ENCODE assay signal across 8 cellular contexts in genomic region chr3:50502584-50503423, GRCh38. TPM values are rescaled to one million over a fixed set of nuclear protein-coding genes. Genes with fewer than 3 reads are reported as not detected.
A peak's percentile ranks its signal among the peaks of the same experiment; 100 is the strongest.
DNase-seq lines count a peak whose midpoint lies in the region; ATAC-seq and TF ChIP-seq lines count a peak whose summit lies in the region.

No MANE protein-coding gene starts in this region.

- H3K36me3 Mint-ChIP-seq in activated T-cell treated with anti-CD3 and anti-CD28 coated beads, Interleukin-2, amount 50 U/mL, for 72 hours (ENCODE audit: insufficient read depth in 2 of 2): no peaks in the 10 kb centered on the region
- H3K36me3 Mint-ChIP-seq in stimulated activated naive B cell treated with anti-CD40 and anti-IgM and Interleukin-4, amounts not matched to agents 10 μg/mL and 1 μg/mL and 100 μg/mL, for 72 hours: no peaks in the 10 kb centered on the region

- TF ChIP-seq CTCF in SK-N-SH (IDR thresholded peaks at IDR 0.05): no peak

- H3F3A ChIP-seq in SK-N-SH (replicated peaks; ENCODE audit: insufficient read depth): no peaks in the 10 kb centered on the region

- no peaks in the 10 kb centered on the region for H4K20me1 ChIP-seq in SK-N-SH (ENCODE audit: insufficient read depth)

- H3K4me3 ChIP-seq in SK-N-SH (ENCODE audit: low read depth in 2 of 2, low read length in 1 of 2): peak overlapping the region in 1 of 2 experiments; percentile 58; a peak in 2 of 4 replicates
- peak overlapping the region; percentile 83 for H3K4me3 ChIP-seq in iPS-20b (ENCODE audit: low read length)

- TF ChIP-seq RAD21 in SK-N-SH (IDR thresholded peaks at IDR 0.05; ENCODE audit: low read length): no peak

- no peaks in the 10 kb centered on the region for H3K36me3 ChIP-seq in SK-N-SH (replicated peaks in 1 of 2; ENCODE audit: control insufficient read depth in 1 of 2, insufficient read depth in 2 of 2, low read length in 1 of 2)
- no peaks in the 10 kb centered on the region for H3K36me3 ChIP-seq in iPS-20b (ENCODE audit: insufficient read depth, low read depth, low read length)

- POLR2A ChIA-PET in SK-N-SH (lab: Yijun Ruan, JAX): interaction anchor here (0.7 to 1.6 kb wide), 4 partner anchors 10 to 69 kb away, joined by 3 to 5 read pairs (median 3); no protein-coding TSS in a partner anchor

- ATAC-seq in SK-N-SH treated with all-trans-retinoic acid at 6 μM for 48 hours: no peak; the same call in 2 of the 3 replicates
- ATAC-seq in activated T-cell treated with anti-CD3 and anti-CD28 coated beads, Interleukin-2, amount 50 U/mL, for 72 hours (replicated peaks in 1 of 2): peak; percentile 53 to 61
- peak; percentile 35 to 44 for ATAC-seq in stimulated activated naive B cell treated with anti-CD40 and anti-IgM and Interleukin-4, amounts not matched to agents 10 μg/mL and 1 μg/mL and 100 μg/mL, for 72 hours (replicated peaks)

- H3K27me3 ChIP-seq in SK-N-SH (ENCODE audit: insufficient read depth) (peaks cover 18% of the 10 kb centered on the region; the same call in 1 of the 2 replicates), iPS-20b (ENCODE audit: insufficient read depth, low read length) (peaks cover 53% of the 10 kb centered on the region)

- no peaks in the 10 kb centered on the region for H3K9me2 ChIP-seq in SK-N-SH

- H3K4me2 ChIP-seq in SK-N-SH: peak overlapping the region; percentile 74; the same call in 1 of the 2 replicates

- H3K27ac ChIP-seq in SK-N-SH (ENCODE audit: low read depth in 2 of 2, low read length in 1 of 2) (peak overlapping the region in 1 of 2 experiments; percentile 65; a peak in 1 of 4 replicates), iPS-20b (ENCODE audit: low read length) (no peak overlapping the region)

- H3K79me2 ChIP-seq in SK-N-SH (ENCODE audit: insufficient read depth): no peaks in the 10 kb centered on the region

- H3K9ac ChIP-seq in SK-N-SH (no peak overlapping the region), iPS-20b (ENCODE audit: low read depth, low read length) (peak overlapping the region; percentile 41; the same call in 1 of the 2 replicates)

- no peak for TF ChIP-seq EP300 in SK-N-SH (IDR thresholded peaks at IDR 0.05; ENCODE audit: borderline replicate concordance in 1 of 2, low read depth in 1 of 2, low read length in 1 of 2)

- no CpG with 5 or more reads among the region's 79 CpGs for WGBS in SK-N-SH (ENCODE audit: low lambda C conversion rate)

- no peak overlapping the region for H3K27ac Mint-ChIP-seq in activated T-cell treated with anti-CD3 and anti-CD28 coated beads, Interleukin-2, amount 50 U/mL, for 72 hours
- H3K27ac Mint-ChIP-seq in stimulated activated naive B cell treated with anti-CD40 and anti-IgM and Interleukin-4, amounts not matched to agents 10 μg/mL and 1 μg/mL and 100 μg/mL, for 72 hours: no peak overlapping the region

- peaks cover 0 to 49% of the 10 kb centered on the region in 2 experiments; a peak in 1 of 4 replicates for H3K4me1 ChIP-seq in SK-N-SH (ENCODE audit: control insufficient read depth in 1 of 2, insufficient read depth in 2 of 2, low read depth in 1 of 2, low read length in 1 of 2)
- no peaks in the 10 kb centered on the region; the same call in 1 of the 2 replicates for H3K4me1 ChIP-seq in iPS-20b (ENCODE audit: insufficient read depth, low read length)

- peak; percentile 82 for DNase-seq in SK-N-SH
- DNase-seq in activated T-cell treated with anti-CD3 and anti-CD28 coated beads, Interleukin-2, amount 50 U/mL, for 72 hours: peak; percentile 27 to 39
- DNase-seq in stimulated activated naive B cell treated with anti-CD40 and anti-IgM and Interleukin-4, amounts not matched to agents 10 μg/mL and 1 μg/mL and 100 μg/mL, for 72 hours: no peak
- no peak for DNase-seq in HUDEP-2 (lab: John Stamatoyannopoulos, UW; ENCODE audit: unreplicated experiment in 76 of 76)
- no peak for DNase-seq in effector CD4-positive, alpha-beta T cell
- no peak for DNase-seq in Kasumi-1 (lab: John Stamatoyannopoulos, UW)

- no peaks in the 10 kb centered on the region for H3K9me3 Mint-ChIP-seq in activated T-cell treated with anti-CD3 and anti-CD28 coated beads, Interleukin-2, amount 50 U/mL, for 72 hours
- H3K9me3 Mint-ChIP-seq in stimulated activated naive B cell treated with anti-CD40 and anti-IgM and Interleukin-4, amounts not matched to agents 10 μg/mL and 1 μg/mL and 100 μg/mL, for 72 hours: no peaks in the 10 kb centered on the region

- CTCF ChIA-PET in SK-N-SH (lab: Yijun Ruan, JAX): interaction anchor here (0.7 to 4.1 kb wide), 24 partner anchors 9 to 155 kb away, joined by 3 to 40 read pairs (median 4); no protein-coding TSS in a partner anchor

- no peaks in the 10 kb centered on the region for H3K4me1 Mint-ChIP-seq in activated T-cell treated with anti-CD3 and anti-CD28 coated beads, Interleukin-2, amount 50 U/mL, for 72 hours (ENCODE audit: low read depth)
- H3K4me1 Mint-ChIP-seq in stimulated activated naive B cell treated with anti-CD40 and anti-IgM and Interleukin-4, amounts not matched to agents 10 μg/mL and 1 μg/mL and 100 μg/mL, for 72 hours: peaks cover 4 to 18% of the 10 kb centered on the region in 2 donors

- H3K27me3 Mint-ChIP-seq in activated T-cell treated with anti-CD3 and anti-CD28 coated beads, Interleukin-2, amount 50 U/mL, for 72 hours (ENCODE audit: low read depth): peaks cover 29% of the 10 kb centered on the region
- peaks cover 53 to 58% of the 10 kb centered on the region in 2 donors for H3K27me3 Mint-ChIP-seq in stimulated activated naive B cell treated with anti-CD40 and anti-IgM and Interleukin-4, amounts not matched to agents 10 μg/mL and 1 μg/mL and 100 μg/mL, for 72 hours

- H2AFZ ChIP-seq in SK-N-SH (ENCODE audit: low read depth): 0 out of 2 replicates have a peak overlapping the region, but pooled peaks have one; percentile 41

- H3K9me3 ChIP-seq in SK-N-SH (no peaks in the 10 kb centered on the region), iPS-20b (ENCODE audit: insufficient read depth, low read depth, low read length) (no peaks in the 10 kb centered on the region)

- peak overlapping the region; percentile 67 to 71 for H3K4me3 Mint-ChIP-seq in activated T-cell treated with anti-CD3 and anti-CD28 coated beads, Interleukin-2, amount 50 U/mL, for 72 hours
- peak overlapping the region; percentile 70 to 71 for H3K4me3 Mint-ChIP-seq in stimulated activated naive B cell treated with anti-CD40 and anti-IgM and Interleukin-4, amounts not matched to agents 10 μg/mL and 1 μg/mL and 100 μg/mL, for 72 hours

TF ChIP-seq in SK-N-SH, 30 proteins besides CTCF, POLR2A, EP300 and RAD21 (continues in another document):
- TF ChIP-seq IRF3 (IDR thresholded peaks at IDR 0.05; ENCODE audit: low read depth, low read length) (no peak), GATA2 (CRISPR knock-in tag; IDR thresholded peaks at IDR 0.05) (no peak), MAX (IDR thresholded peaks at IDR 0.05; ENCODE audit: low read depth) (no peak), TAF1 (IDR thresholded peaks at IDR 0.05; ENCODE audit: borderline replicate concordance, low read depth, low read length) (no peak), MEF2A (IDR thresholded peaks at IDR 0.05; ENCODE audit: borderline replicate concordance, low read depth) (no peak)

TF ChIP-seq in SK-N-SH treated with all-trans-retinoic acid at 6 μM for 48 hours, 23 proteins besides CTCF, POLR2A, EP300 and RAD21 (continues in another document):
- TF ChIP-seq ISL1 (CRISPR knock-in tag; IDR thresholded peaks at IDR 0.05) (no peak), OSR1 (CRISPR knock-in tag; IDR thresholded peaks at IDR 0.05) (no peak), TOX (CRISPR knock-in tag; IDR thresholded peaks at IDR 0.05; ENCODE audit: borderline replicate concordance) (no peak), ZFP30 (CRISPR knock-in tag; IDR thresholded peaks at IDR 0.05) (no peak), CREB5 (CRISPR knock-in tag; IDR thresholded peaks at IDR 0.05; ENCODE audit: low read depth) (no peak), BACH2 (CRISPR knock-in tag; IDR thresholded peaks at IDR 0.05; ENCODE audit: borderline replicate concordance) (no peak), CSDC2 (CRISPR knock-in tag; IDR thresholded peaks at IDR 0.05) (no peak), ZNF565 (CRISPR knock-in tag; conservative IDR thresholded peaks at IDR 0.05; ENCODE audit: low read depth) (no peak), CSRNP3 (CRISPR knock-in tag; IDR thresholded peaks at IDR 0.05) (no peak)

RNA-seq across cellular contexts. Expression of gene CACNA2D2, which starts 0.6 kb away (rescaled TPM):
- polyA plus RNA-seq in SK-N-SH (2012; rRNA removed): 1.1 and 2.8 TPM in 2 replicates
- polyA plus RNA-seq in SK-N-SH (2012; cell fraction: cytosol; rRNA removed): 1.7 and 4.0 TPM in 2 replicates
- 4.1 and 5.7 TPM in 2 replicates for polyA plus RNA-seq in SK-N-SH (2012; cell fraction: nucleus; rRNA removed)
- 1 to 10 TPM; 3.3 to 5.4 TPM for total RNA-seq in activated T-cell treated with anti-CD3 and anti-CD28 coated beads, Interleukin-2, amount 50 U/mL, for 72 hours

Comparison
In these comparisons a context has a peak if more than half of its experiments do, and no peak if none do; other contexts are left out.
1. DNase-seq: peak in SK-N-SH (single experiment) and activated T-cell treated with anti-CD3 and anti-CD28 coated beads, Interleukin-2, amount 50 U/mL, for 72 hours (2 of 2); none in stimulated activated naive B cell treated with anti-CD40 and anti-IgM and Interleukin-4, amounts not matched to agents 10 μg/mL and 1 μg/mL and 100 μg/mL, for 72 hours (single experiment), HUDEP-2 (0 of 76), effector CD4-positive, alpha-beta T cell (single experiment) and Kasumi-1 (0 of 2).